11 cellular contexts compared by ENCODE assay signal in the genomic region with DNA sequence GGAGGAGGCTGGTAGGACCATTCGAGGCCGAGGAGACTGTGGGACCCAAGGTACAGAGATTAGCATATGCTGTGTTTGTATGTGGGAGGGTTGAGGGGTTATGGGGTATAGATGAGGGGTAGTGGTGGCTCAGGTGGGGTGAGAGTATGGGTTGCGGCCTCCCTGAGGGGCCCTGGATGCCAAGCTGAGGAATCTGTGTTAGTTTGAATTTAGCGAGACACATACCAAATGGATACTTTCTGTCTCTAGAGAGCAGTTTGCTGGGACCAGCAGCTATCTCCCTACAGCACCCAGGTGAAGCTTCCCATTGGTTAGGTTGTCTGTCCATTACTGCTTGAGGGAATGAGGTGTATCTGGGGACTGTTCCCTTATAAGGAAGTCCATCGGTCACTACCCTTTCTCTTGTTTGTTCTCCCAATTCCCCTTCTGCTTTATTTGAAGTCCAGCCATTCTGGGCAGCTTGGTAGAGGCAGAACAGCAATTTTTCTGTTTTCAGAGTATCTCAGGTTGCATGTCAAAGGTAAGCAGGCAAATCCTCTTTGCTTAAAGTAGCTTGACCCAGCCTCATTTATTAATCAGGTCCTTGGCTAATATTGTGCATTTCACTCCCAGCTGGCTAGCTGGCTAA. TPM values are rescaled to one million over a fixed set of nuclear protein-coding genes. Genes with fewer than 3 reads are reported as not detected.
DNase-seq lines count a peak whose midpoint lies in the region; ATAC-seq and TF ChIP-seq lines count a peak whose summit lies in the region.
"Had no signal": no experiment of that assay in that cellular context is flagged by ENCODE, and none has a peak within 500 bp of the region (broad histone marks: within the 10 kb centered on the region; RNA-seq: fewer than 3 reads in every experiment).

No MANE protein-coding gene starts in this region.

- H3K36me3 ChIP-seq in iPS DF 6.9 (ENCODE audit: control insufficient read depth, insufficient read depth, low read length): no peaks in the 10 kb centered on the region

- H3K27me3 Mint-ChIP-seq in stimulated activated naive B cell treated with anti-CD40 and anti-IgM and Interleukin-4, amounts not matched to agents 10 μg/mL and 1 μg/mL and 100 μg/mL, for 72 hours: no peaks in the 10 kb centered on the region

- H3K4me3 ChIP-seq in iPS DF 6.9 (ENCODE audit: low read length): no peak overlapping the region
- H3K4me3 ChIP-seq in dorsolateral prefrontal cortex: no peak overlapping the region

- DNase-seq in HT-29 (ENCODE audit: low spot score) (peak; percentile 61), SW480 (ENCODE audit: low spot score) (peak; percentile 36), iPS DF 6.9 (ENCODE audit: low read depth, low spot score) (peak; percentile 66), dorsolateral prefrontal cortex (no peak), epidermal melanocyte (ENCODE audit: insufficient read length, low spot score) (no peak), activated gamma-delta T cell treated with Interleukin-2 at 50 U/mL for 16 hours (no peak), kidney tubule cell (ENCODE audit: low spot score) (no peak)
- DNase-seq in stimulated activated naive B cell treated with anti-CD40 and anti-IgM and Interleukin-4, amounts not matched to agents 10 μg/mL and 1 μg/mL and 100 μg/mL, for 72 hours: no peak
- DNase-seq: effector memory CD4-positive, alpha-beta T cell; KG1; stimulated activated naive CD4-positive, alpha-beta T cell had no signal

- peaks cover 55 to 81% of the 10 kb centered on the region in 2 donors for H3K4me1 Mint-ChIP-seq in stimulated activated naive B cell treated with anti-CD40 and anti-IgM and Interleukin-4, amounts not matched to agents 10 μg/mL and 1 μg/mL and 100 μg/mL, for 72 hours

- intact Hi-C loops in dorsolateral prefrontal cortex (cut with DNase I): no loop called here

- peaks cover 29 to 35% of the 10 kb centered on the region in 2 donors for H3K36me3 Mint-ChIP-seq in stimulated activated naive B cell treated with anti-CD40 and anti-IgM and Interleukin-4, amounts not matched to agents 10 μg/mL and 1 μg/mL and 100 μg/mL, for 72 hours

- no peaks in the 10 kb centered on the region; the same call in 1 of the 2 replicates for H3K4me1 ChIP-seq in iPS DF 6.9 (ENCODE audit: control insufficient read depth, insufficient read depth, low read length)

- H3K27ac Mint-ChIP-seq in stimulated activated naive B cell treated with anti-CD40 and anti-IgM and Interleukin-4, amounts not matched to agents 10 μg/mL and 1 μg/mL and 100 μg/mL, for 72 hours: peak overlapping the region; percentile 79

- TF ChIP-seq CTCF in dorsolateral prefrontal cortex (IDR thresholded peaks at IDR 0.05 in 54 of 56, conservative IDR thresholded peaks at IDR 0.05 in 2 of 56; ENCODE audit: low read depth in 1 of 56, partially characterized antibody in 56 of 56): no peak

- WGBS in iPS DF 6.9 (ENCODE audit: insufficient coverage, insufficient read length): no CpG with 5 or more reads among the region's 5 CpGs

- H3K9me3 ChIP-seq in iPS DF 6.9 (ENCODE audit: control insufficient read depth, insufficient read depth, low read length): no peaks in the 10 kb centered on the region

- H3K27me3 ChIP-seq in iPS DF 6.9 (ENCODE audit: control insufficient read depth, insufficient read depth, low read length) (no peaks in the 10 kb centered on the region), dorsolateral prefrontal cortex (no peaks in the 10 kb centered on the region)

- peak overlapping the region in 1 of 2 donors; percentile 29 for H3K4me3 Mint-ChIP-seq in stimulated activated naive B cell treated with anti-CD40 and anti-IgM and Interleukin-4, amounts not matched to agents 10 μg/mL and 1 μg/mL and 100 μg/mL, for 72 hours

- peak; percentile 36 to 42 for ATAC-seq in stimulated activated naive B cell treated with anti-CD40 and anti-IgM and Interleukin-4, amounts not matched to agents 10 μg/mL and 1 μg/mL and 100 μg/mL, for 72 hours (replicated peaks)

- no peak overlapping the region for H3K27ac ChIP-seq in iPS DF 6.9 (ENCODE audit: low read length)
- peak overlapping the region in 1 of 59 donors; percentile 9 for H3K27ac ChIP-seq in dorsolateral prefrontal cortex

- no peaks in the 10 kb centered on the region for H3K9me3 Mint-ChIP-seq in stimulated activated naive B cell treated with anti-CD40 and anti-IgM and Interleukin-4, amounts not matched to agents 10 μg/mL and 1 μg/mL and 100 μg/mL, for 72 hours

RNA-seq across cellular contexts. Expression of gene CHMP4B, which starts 15.2 kb away (rescaled TPM):
- total RNA-seq in HT-29 (2014; rRNA removed; shearing (Covaris generic)): 117 and 120 TPM in 2 replicates
- total RNA-seq in dorsolateral prefrontal cortex: 100 to 1,000 TPM in 86 of 120 experiments, 10 to 100 TPM in 34; 68.7 to 154 (median 115) TPM

Comparison
In these comparisons a context has a peak if more than half of its experiments do, and no peak if none do; other contexts are left out.
1. DNase-seq: peak in HT-29 (single experiment), SW480 (single experiment) and iPS DF 6.9 (single experiment); none in stimulated activated naive B cell treated with anti-CD40 and anti-IgM and Interleukin-4, amounts not matched to agents 10 μg/mL and 1 μg/mL and 100 μg/mL, for 72 hours (single experiment), dorsolateral prefrontal cortex (0 of 10), epidermal melanocyte (single experiment), activated gamma-delta T cell treated with Interleukin-2 at 50 U/mL for 16 hours (single experiment) and kidney tubule cell (single experiment).